In genomic region chr12:106035421-106035820, GRCh38 we compare ENCODE assay signal across 21 cellular contexts.
"Had no signal": no experiment of that assay in that cellular context is flagged by ENCODE, and none has a peak within 500 bp of the region (broad histone marks: within the 10 kb centered on the region; RNA-seq: fewer than 3 reads in every experiment).

No MANE protein-coding gene starts in this region.

- H3K4me3 ChIP-seq: adrenal gland, MG63 had no signal

- H3K27me3 ChIP-seq: adrenal gland, MG63 had no signal

- ATAC-seq: activated CD4-positive, CD25-positive, alpha-beta regulatory T cell treated with anti-CD3 and anti-CD28 coated beads, Interleukin-2, amount 50 U/mL, for 24 hours; activated CD8-positive, alpha-beta T cell treated with anti-CD3 and anti-CD28 coated beads for 36 hours had no signal

- H3K36me3 ChIP-seq: adrenal gland, MG63 had no signal

- H3K27ac ChIP-seq: adrenal gland had no signal

- H3K9me3 ChIP-seq: adrenal gland, MG63 had no signal

- DNase-seq: activated CD4-positive, alpha-beta T cell treated with anti-CD3 and anti-CD28 coated beads for 4 hours; activated CD8-positive, alpha-beta memory T cell treated with anti-CD3 and anti-CD28 coated beads, Interleukin-2, amount 50 U/mL, for 4 hours; activated CD8-positive, alpha-beta T cell treated with anti-CD3 and anti-CD28 coated beads for 36 hours; activated naive CD4-positive, alpha-beta T cell treated with anti-CD3 and anti-CD28 coated beads, Interleukin-2, amount 50 U/mL, for 16 hours; activated naive CD8-positive, alpha-beta T cell treated with anti-CD3 and anti-CD28 coated beads, Interleukin-2, amount 10 ng/mL, durations not matched to agents 7 days and 5 days; adrenal gland; anterior cingulate cortex; caudate nucleus; KG1; MG63; MV-4-11; NCI-H1105; NCI-H1436; NCI-H187; NCI-H2081; NCI-H510A treated with DMSO at 0.1 percent for 48 hours; NCI-H69; NK-92 treated with Interleukin-12 subunit alpha and Interleukin-12 subunit beta, amount 100 ng/mL, for 24 hours; OCI-M1; SHP77 treated with DMSO at 0.1 percent for 48 hours had no signal
